ENCODE assay signal across 1 cellular context in genomic region chr22:26632422-26633155, GRCh38.
A peak's percentile ranks its signal among the peaks of the same experiment; 100 is the strongest.
TF ChIP-seq lines count a peak whose summit lies in the region.

No MANE protein-coding gene starts in this region.

TF ChIP-seq in K562, 482 proteins besides CTCF, POLR2A, EP300 and RAD21 (continued from another document):
- TF ChIP-seq ZNF766 (CRISPR knock-in tag; conservative IDR thresholded peaks at IDR 0.05) (peak; percentile 84), NFIC (IDR thresholded peaks at IDR 0.05) (peak; percentile 77), JUND (IDR thresholded peaks at IDR 0.05; ENCODE audit: borderline replicate concordance, low read depth, low read length) (peak; percentile 53; the same call in 1 of the 2 replicates), JUND (tag; IDR thresholded peaks at IDR 0.05; ENCODE audit: borderline replicate concordance, low read depth, low read length) (no peak; the same call in 2 of the 3 replicates), WHSC1 (IDR thresholded peaks at IDR 0.05; ENCODE audit: low read length) (no peak), CBFB (CRISPR knock-in tag; IDR thresholded peaks at IDR 0.05) (no peak), CREB1 (IDR thresholded peaks at IDR 0.05) (no peak), CREB1 (CRISPR knock-in tag; IDR thresholded peaks at IDR 0.05) (no peak), HLTF (IDR thresholded peaks at IDR 0.05) (0 out of 2 replicates have a peak, but pooled peaks have one; percentile 9), SMARCA4 (IDR thresholded peaks at IDR 0.05) (peak; percentile 97), ZNF780A (CRISPR knock-in tag; IDR thresholded peaks at IDR 0.05) (no peak), ELF4 (CRISPR knock-in tag; IDR thresholded peaks at IDR 0.05) (no peak), XRCC3 (IDR thresholded peaks at IDR 0.05) (no peak)
- TF ChIP-seq, protein P1, sequence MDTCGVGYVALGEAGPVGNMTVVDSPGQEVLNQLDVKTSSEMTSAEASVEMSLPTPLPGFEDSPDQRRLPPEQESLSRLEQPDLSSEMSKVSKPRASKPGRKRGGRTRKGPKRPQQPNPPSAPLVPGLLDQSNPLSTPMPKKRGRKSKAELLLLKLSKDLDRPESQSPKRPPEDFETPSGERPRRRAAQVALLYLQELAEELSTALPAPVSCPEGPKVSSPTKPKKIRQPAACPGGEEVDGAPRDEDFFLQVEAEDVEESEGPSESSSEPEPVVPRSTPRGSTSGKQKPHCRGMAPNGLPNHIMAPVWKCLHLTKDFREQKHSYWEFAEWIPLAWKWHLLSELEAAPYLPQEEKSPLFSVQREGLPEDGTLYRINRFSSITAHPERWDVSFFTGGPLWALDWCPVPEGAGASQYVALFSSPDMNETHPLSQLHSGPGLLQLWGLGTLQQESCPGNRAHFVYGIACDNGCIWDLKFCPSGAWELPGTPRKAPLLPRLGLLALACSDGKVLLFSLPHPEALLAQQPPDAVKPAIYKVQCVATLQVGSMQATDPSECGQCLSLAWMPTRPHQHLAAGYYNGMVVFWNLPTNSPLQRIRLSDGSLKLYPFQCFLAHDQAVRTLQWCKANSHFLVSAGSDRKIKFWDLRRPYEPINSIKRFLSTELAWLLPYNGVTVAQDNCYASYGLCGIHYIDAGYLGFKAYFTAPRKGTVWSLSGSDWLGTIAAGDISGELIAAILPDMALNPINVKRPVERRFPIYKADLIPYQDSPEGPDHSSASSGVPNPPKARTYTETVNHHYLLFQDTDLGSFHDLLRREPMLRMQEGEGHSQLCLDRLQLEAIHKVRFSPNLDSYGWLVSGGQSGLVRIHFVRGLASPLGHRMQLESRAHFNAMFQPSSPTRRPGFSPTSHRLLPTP (IDR thresholded peaks at IDR 0.05; ENCODE audit: borderline replicate concordance, extremely low read depth, insufficient read length) = no peak
TF ChIP-seq in K562: peak in this region for 102.
